ENCODE assay signal across 8 cellular contexts in the genomic region with DNA sequence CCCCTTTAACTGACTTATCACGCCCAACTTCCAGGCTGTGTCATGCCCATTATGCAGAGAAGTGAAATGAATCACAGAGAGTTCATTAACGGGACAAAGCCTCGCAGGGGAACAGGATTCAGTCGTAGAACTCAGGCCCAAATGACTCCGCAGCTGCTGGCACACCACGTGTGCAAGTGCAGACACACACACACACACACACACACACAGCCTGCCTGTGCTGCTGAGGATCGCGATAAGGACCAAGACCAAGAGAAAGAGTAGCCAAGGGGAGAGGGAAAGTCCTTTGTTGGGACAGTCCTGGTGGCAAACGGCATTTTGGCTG.
A peak's percentile ranks its signal among the peaks of the same experiment; 100 is the strongest.
DNase-seq lines count a peak whose midpoint lies in the region; ATAC-seq and TF ChIP-seq lines count a peak whose summit lies in the region.

No MANE protein-coding gene starts in this region.

- H3K18ac ChIP-seq in mesenchymal stem cell (ENCODE audit: low read depth in 1 of 2, low read length in 2 of 2) = peak overlapping the region; percentile 16 to 90

- H3K4me2 ChIP-seq in mesenchymal stem cell (ENCODE audit: low read length, poor library complexity, severe bottlenecking) = peak overlapping the region; percentile 21

- H2BK15ac ChIP-seq in mesenchymal stem cell (ENCODE audit: low read depth, poor library complexity, severe bottlenecking) = peak overlapping the region; percentile 44

- H2AFZ ChIP-seq in mesenchymal stem cell (ENCODE audit: low read depth, low read length) = peak overlapping the region; percentile 30

- H3K79me1 ChIP-seq in mesenchymal stem cell (replicated peaks; ENCODE audit: low read length, poor library complexity, severe bottlenecking) = no peaks in the 10 kb centered on the region

- no peak for TF ChIP-seq CTCF in AG04450 (IDR thresholded peaks at IDR 0.05; ENCODE audit: low read depth, low read length)
- no peak for TF ChIP-seq CTCF in coronary artery (IDR thresholded peaks at IDR 0.05)

- peak overlapping the region; percentile 83 for H4K8ac ChIP-seq in mesenchymal stem cell (ENCODE audit: low read length)

- H3K14ac ChIP-seq in mesenchymal stem cell (ENCODE audit: low read length in 2 of 2) = no peak overlapping the region

- H3K9ac ChIP-seq in mesenchymal stem cell (ENCODE audit: low read length) = peak overlapping the region; percentile 94
- peak overlapping the region in 1 of 5 donors; percentile 9 for H3K9ac ChIP-seq in subcutaneous abdominal adipose tissue (ENCODE audit: low read length in 5 of 5)

- peak overlapping the region; percentile 85 for H3K27ac ChIP-seq in AG04450 (ENCODE audit: low read depth, low read length)
- H3K27ac ChIP-seq in coronary artery = no peak overlapping the region
- no peak overlapping the region for H3K27ac ChIP-seq in mesenchymal stem cell (ENCODE audit: low read length, poor library complexity, severe bottlenecking)
- H3K27ac ChIP-seq in subcutaneous abdominal adipose tissue (ENCODE audit: low read depth, low read length) = no peak overlapping the region

- H2BK12ac ChIP-seq in mesenchymal stem cell (ENCODE audit: low read length in 2 of 2) = peak overlapping the region in 1 of 2 experiments; percentile 8

- peak overlapping the region; percentile 42; the same call in 1 of the 2 replicates for H3K4me3 ChIP-seq in AG04450 (ENCODE audit: low read depth, low read length)
- H3K4me3 ChIP-seq in coronary artery = peak overlapping the region; percentile 44
- H3K4me3 ChIP-seq in mesenchymal stem cell (ENCODE audit: insufficient read depth in 1 of 2, low read depth in 1 of 2, low read length in 2 of 2) = peak overlapping the region in 1 of 2 experiments; percentile 69
- peak overlapping the region in 3 of 5 donors; percentile 10 to 36 (median 19) for H3K4me3 ChIP-seq in subcutaneous abdominal adipose tissue (ENCODE audit: low read depth in 1 of 5, low read length in 5 of 5)

- peak; percentile 58 for DNase-seq in AG04450 (ENCODE audit: low read depth, low spot score)
- peak; percentile 45 for DNase-seq in T1000 (lab: John Stamatoyannopoulos, UW)
- no peak for DNase-seq in coronary artery (ENCODE audit: low spot score)
- peak; percentile 85 for DNase-seq in mesenchymal stem cell
- no peak for DNase-seq in COLO668 (lab: John Stamatoyannopoulos, UW; ENCODE audit: unreplicated experiment)

- H3K9me3 ChIP-seq in AG04450 (ENCODE audit: control insufficient read depth, insufficient read depth, low read length) = no peaks in the 10 kb centered on the region
- no peaks in the 10 kb centered on the region for H3K9me3 ChIP-seq in mesenchymal stem cell (ENCODE audit: control insufficient read depth, low read length)
- H3K9me3 ChIP-seq in subcutaneous abdominal adipose tissue (ENCODE audit: control insufficient read depth in 5 of 5, low read length in 5 of 5) = no peaks in the 10 kb centered on the region

- ATAC-seq in GM19035 (IDR thresholded peaks at IDR 0.05; ENCODE audit: unreplicated experiment) (peak; percentile 74), HG03354 (IDR thresholded peaks at IDR 0.05; ENCODE audit: poor library complexity, severe bottlenecking, unreplicated experiment) (peak; percentile 77)

- H3K27me3 ChIP-seq in AG04450 (ENCODE audit: control insufficient read depth, insufficient read depth, low read length) (no peaks in the 10 kb centered on the region), mesenchymal stem cell (ENCODE audit: control insufficient read depth in 1 of 2, insufficient read depth in 1 of 2, low read length in 2 of 2) (peaks cover 0 to 5% of the 10 kb centered on the region in 2 experiments), subcutaneous abdominal adipose tissue (ENCODE audit: control insufficient read depth in 5 of 5, insufficient read depth in 4 of 5, low read length in 5 of 5) (peaks cover 6 to 39% (median 14%) of the 10 kb centered on the region in 5 donors)

- no peak overlapping the region for H2AK5ac ChIP-seq in mesenchymal stem cell (ENCODE audit: low read length, severe bottlenecking)

- no peak overlapping the region for H2BK5ac ChIP-seq in mesenchymal stem cell (ENCODE audit: low read depth, low read length, poor library complexity, severe bottlenecking)

- CTCF ChIA-PET in AG04450 (lab: Charles Lee) = interaction anchor here (1.3 kb wide), 1 partner anchor 17 kb away, joined by 8 read pairs; no protein-coding TSS in a partner anchor

- peak overlapping the region in 1 of 2 experiments; percentile 7 for H3K4ac ChIP-seq in mesenchymal stem cell (ENCODE audit: low read depth in 1 of 2, low read length in 2 of 2)

- H3K36me3 ChIP-seq in mesenchymal stem cell (ENCODE audit: control insufficient read depth in 1 of 2, insufficient read depth in 2 of 2, low read depth in 1 of 2, low read length in 2 of 2) (no peaks in the 10 kb centered on the region), subcutaneous abdominal adipose tissue (ENCODE audit: control insufficient read depth in 5 of 5, insufficient read depth in 5 of 5, low read length in 5 of 5) (no peaks in the 10 kb centered on the region)

- 21% methylated on average over 7 of the region's 9 CpGs for WGBS in mesenchymal stem cell

- POLR2A ChIA-PET in AG04450 (lab: Yijun Ruan, JAX) = interaction anchor here (1.1 kb wide), 1 partner anchor 123 kb away, joined by 10 read pairs; the partner anchor contains the start of gene YWHAQ

- H2BK120ac ChIP-seq in mesenchymal stem cell (ENCODE audit: low read depth, low read length) = no peak overlapping the region

- H4K91ac ChIP-seq in mesenchymal stem cell (ENCODE audit: low read length) = peak overlapping the region; percentile 64

- H3K23ac ChIP-seq in mesenchymal stem cell (ENCODE audit: low read length in 2 of 2) = peak overlapping the region in 1 of 2 experiments; percentile 27

- peaks cover 36% of the 10 kb centered on the region for H3K4me1 ChIP-seq in mesenchymal stem cell (ENCODE audit: control insufficient read depth, insufficient read depth, low read depth, low read length)
- peaks cover 0 to 31% (median 24%) of the 10 kb centered on the region in 5 donors for H3K4me1 ChIP-seq in subcutaneous abdominal adipose tissue (ENCODE audit: control insufficient read depth in 5 of 5, insufficient read depth in 5 of 5, low read length in 5 of 5)

Comparison
In these comparisons a context has a peak if more than half of its experiments do, and no peak if none do; other contexts are left out.
1. DNase-seq: peak in AG04450 (single experiment), T1000 (single experiment) and mesenchymal stem cell (single experiment); none in coronary artery (single experiment) and COLO668 (single experiment).